ENCODE assay signal across 8 cellular contexts in genomic region chr17:82585935-82586575, GRCh38.
A peak's percentile ranks its signal among the peaks of the same experiment; 100 is the strongest.
DNase-seq lines count a peak whose midpoint lies in the region; ATAC-seq, FAIRE-seq and TF ChIP-seq lines count a peak whose summit lies in the region.
"Not testable (repeated sequence)": the region's sequence is repeated elsewhere in the genome, so short reads cannot be mapped to it uniquely, and the experiment has no call there.

No MANE protein-coding gene starts in this region.

- H3K4me1 ChIP-seq in BLaER1: peaks cover 82% of the 10 kb centered on the region
- not testable (repeated sequence) for H3K4me1 ChIP-seq in IMR-90 (ENCODE audit: control insufficient read depth, insufficient read depth, low read length); right cardiac atrium (ENCODE audit: control insufficient read depth, insufficient read depth, low read length)

- H3K27ac ChIP-seq in BLaER1; IMR-90 (ENCODE audit: insufficient read depth, low read length); right cardiac atrium (ENCODE audit: low read length): not testable (repeated sequence)

- not testable (repeated sequence) for TF ChIP-seq CTCF in IMR-90 (conservative IDR thresholded peaks at IDR 0.05; ENCODE audit: low read depth, low read length); bronchial epithelial cell (IDR thresholded peaks at IDR 0.05; ENCODE audit: insufficient read depth, low read length, severe bottlenecking); nephron (IDR thresholded peaks at IDR 0.05; ENCODE audit: unreplicated experiment in 3 of 3)

- H3K27me3 Mint-ChIP-seq in T-helper 1 cell treated with Interleukin-12 subunit alpha and Interleukin-12 subunit beta and Interleukin-4 antibody, amounts not matched to agents 30 μg/mL and 1 μg/mL, for 36 hours (ENCODE audit: low read depth); activated T-helper 1 cell treated with anti-CD3 and anti-CD28 coated beads, Interleukin-12 subunit alpha, Interleukin-12 subunit beta, Interleukin-2, Interleukin-4 antibody, amounts not matched to agents 30 ng/mL and 10 ng/mL and 1 ng/mL, durations not matched to agents 14 hours and 24 hours and 36 hours (ENCODE audit: insufficient read depth); nephron (ENCODE audit: low read depth): not testable (repeated sequence)

- H3K9me3 Mint-ChIP-seq in T-helper 1 cell treated with Interleukin-12 subunit alpha and Interleukin-12 subunit beta and Interleukin-4 antibody, amounts not matched to agents 30 μg/mL and 1 μg/mL, for 36 hours; activated T-helper 1 cell treated with anti-CD3 and anti-CD28 coated beads, Interleukin-12 subunit alpha, Interleukin-12 subunit beta, Interleukin-2, Interleukin-4 antibody, amounts not matched to agents 30 ng/mL and 10 ng/mL and 1 ng/mL, durations not matched to agents 14 hours and 24 hours and 36 hours; nephron: not testable (repeated sequence)

- not testable (repeated sequence) for TF ChIP-seq POLR2A in IMR-90 (IDR thresholded peaks at IDR 0.05; ENCODE audit: low read depth, low read length)

- H3K79me1 ChIP-seq in IMR-90 (ENCODE audit: low read depth in 1 of 2, low read length in 2 of 2): peaks cover 10 to 23% of the 10 kb centered on the region in 2 experiments; a peak in 3 of 4 replicates

- H3K14ac ChIP-seq in IMR-90 (replicated peaks; ENCODE audit: low read depth, low read length): not testable (repeated sequence)

- 91% methylated on average over 14 of the region's 23 CpGs; no CpG with 5 or more reads in 1 of the 2 experiments for WGBS in IMR-90 (ENCODE audit: extremely low coverage in 2 of 2, insufficient read length in 1 of 2), 2 experiments
- 93% methylated on average over 23 of the region's 23 CpGs for WGBS in right cardiac atrium

- not testable (repeated sequence) for H2AK5ac ChIP-seq in IMR-90 (ENCODE audit: low read depth, low read length)

- peak overlapping the region; percentile 53 for H2AFZ ChIP-seq in IMR-90 (replicated peaks; ENCODE audit: low read length, poor library complexity)

- not testable (repeated sequence) for DNase-seq in IMR-90; activated T-helper 1 cell treated with anti-CD3 and anti-CD28 coated beads, Interleukin-12 subunit alpha, Interleukin-12 subunit beta, Interleukin-2, Interleukin-4 antibody, amounts not matched to agents 30 ng/mL and 10 ng/mL and 1 ng/mL, durations not matched to agents 14 hours and 24 hours and 36 hours (ENCODE audit: low spot score); bronchial epithelial cell (ENCODE audit: low read depth)
- peak; percentile 66 to 82 (median 80) for DNase-seq in right cardiac atrium
- DNase-seq in stimulated activated naive CD8-positive, alpha-beta T cell treated with anti-CD3 and anti-CD28 coated beads, Interleukin-15, Interleukin-2, amounts not matched to agents 100 U/mL and 50 U/mL, for 24 hours: peak; percentile 49

- H3K4ac ChIP-seq in IMR-90 (ENCODE audit: low read depth, low read length): not testable (repeated sequence)

- H3K36me3 ChIP-seq in BLaER1: peaks cover 73% of the 10 kb centered on the region
- H3K36me3 ChIP-seq in IMR-90 (ENCODE audit: control insufficient read depth, insufficient read depth, low read length): peaks cover 41% of the 10 kb centered on the region
- H3K36me3 ChIP-seq in bronchial epithelial cell (ENCODE audit: control insufficient read depth, insufficient read depth, low read length): peaks cover 36% of the 10 kb centered on the region

- not testable (repeated sequence) for TF ChIP-seq RAD21 in IMR-90 (IDR thresholded peaks at IDR 0.05; ENCODE audit: low read length)

- H2BK15ac ChIP-seq in IMR-90 (ENCODE audit: low read depth, low read length): not testable (repeated sequence)

- not testable (repeated sequence) for H2AK9ac ChIP-seq in IMR-90 (replicated peaks; ENCODE audit: low read depth, low read length, poor library complexity)

- POLR2A ChIA-PET in IMR-90 (lab: Charles Lee; ENCODE audit: unreplicated experiment): not testable (repeated sequence)

- not testable (repeated sequence) for ATAC-seq in IMR-90 (ENCODE audit: low read depth); right cardiac atrium; stimulated activated naive CD8-positive, alpha-beta T cell treated with anti-CD3 and anti-CD28 coated beads, Interleukin-15, Interleukin-2, amounts not matched to agents 100 U/mL and 50 U/mL, for 24 hours

- not testable (repeated sequence) for H4K5ac ChIP-seq in IMR-90 (ENCODE audit: low read depth, low read length)

- intact Hi-C loops in IMR-90 (cut with micrococcal nuclease); activated T-helper 1 cell treated with anti-CD3 and anti-CD28 coated beads, Interleukin-12 subunit alpha, Interleukin-12 subunit beta, Interleukin-2, Interleukin-4 antibody, amounts not matched to agents 30 ng/mL and 10 ng/mL and 1 ng/mL, durations not matched to agents 14 hours and 24 hours and 36 hours (cut with micrococcal nuclease); right cardiac atrium (cut with DNase I): not testable (repeated sequence)

- not testable (repeated sequence) for H3K9me1 ChIP-seq in IMR-90 (ENCODE audit: insufficient read depth, low read length)

- H3K56ac ChIP-seq in IMR-90 (ENCODE audit: extremely low read depth, insufficient read depth, low read length): not testable (repeated sequence)

- not testable (repeated sequence) for H3K9ac ChIP-seq in BLaER1; IMR-90 (ENCODE audit: low read depth, low read length)

- not testable (repeated sequence) for H3K27me3 ChIP-seq in BLaER1; IMR-90 (ENCODE audit: control insufficient read depth, insufficient read depth, low read length); bronchial epithelial cell (ENCODE audit: control insufficient read depth, insufficient read depth, low read length); right cardiac atrium (ENCODE audit: control insufficient read depth, insufficient read depth)

- H3K4me3 ChIP-seq in BLaER1; IMR-90 (ENCODE audit: insufficient read depth, low read depth, low read length); bronchial epithelial cell (ENCODE audit: low read depth, low read length); right cardiac atrium (ENCODE audit: low read length): not testable (repeated sequence)

- H3K4me2 ChIP-seq in BLaER1: peak overlapping the region; percentile 80; the same call in 1 of the 2 replicates
- H3K4me2 ChIP-seq in IMR-90 (ENCODE audit: low read depth, low read length): not testable (repeated sequence)

- H3K23ac ChIP-seq in IMR-90 (ENCODE audit: low read depth, low read length): not testable (repeated sequence)

- BruUV-seq in IMR-90 (replicated peaks; lab: Mats Ljungman, UMichigan): not testable (repeated sequence)

- H2BK5ac ChIP-seq in IMR-90 (ENCODE audit: low read depth, low read length, poor library complexity, severe bottlenecking): not testable (repeated sequence)

- CTCF ChIA-PET in IMR-90 (lab: Yijun Ruan, JAX): not testable (repeated sequence)

- not testable (repeated sequence) for H2BK20ac ChIP-seq in IMR-90 (ENCODE audit: low read depth, low read length)

- not testable (repeated sequence) for H3K18ac ChIP-seq in IMR-90 (ENCODE audit: low read depth, low read length)

- dilution Hi-C loops in IMR-90 (cut with HindIII; ENCODE audit: low sequenced_read_pairs, unreplicated experiment): not testable (repeated sequence)

- not testable (repeated sequence) for H3K4me1 Mint-ChIP-seq in T-helper 1 cell treated with Interleukin-12 subunit alpha and Interleukin-12 subunit beta and Interleukin-4 antibody, amounts not matched to agents 30 μg/mL and 1 μg/mL, for 36 hours (ENCODE audit: low read depth); activated T-helper 1 cell treated with anti-CD3 and anti-CD28 coated beads, Interleukin-12 subunit alpha, Interleukin-12 subunit beta, Interleukin-2, Interleukin-4 antibody, amounts not matched to agents 30 ng/mL and 10 ng/mL and 1 ng/mL, durations not matched to agents 14 hours and 24 hours and 36 hours (ENCODE audit: low read depth); nephron

- H3K27ac Mint-ChIP-seq in T-helper 1 cell treated with Interleukin-12 subunit alpha and Interleukin-12 subunit beta and Interleukin-4 antibody, amounts not matched to agents 30 μg/mL and 1 μg/mL, for 36 hours: peak overlapping the region; percentile 49
- H3K27ac Mint-ChIP-seq in activated T-helper 1 cell treated with anti-CD3 and anti-CD28 coated beads, Interleukin-12 subunit alpha, Interleukin-12 subunit beta, Interleukin-2, Interleukin-4 antibody, amounts not matched to agents 30 ng/mL and 10 ng/mL and 1 ng/mL, durations not matched to agents 14 hours and 24 hours and 36 hours: peak overlapping the region; percentile 58
- peak overlapping the region in 2 of 3 experiments; percentile 42 to 55 for H3K27ac Mint-ChIP-seq in nephron

- not testable (repeated sequence) for H4K8ac ChIP-seq in IMR-90 (ENCODE audit: low read depth in 2 of 2, low read length in 2 of 2)

- H2BK120ac ChIP-seq in IMR-90 (ENCODE audit: low read depth, low read length): not testable (repeated sequence)

- in situ Hi-C loops in IMR-90 (cut with MboI; ENCODE audit: low sequenced_read_pairs): not testable (repeated sequence)

- H4K91ac ChIP-seq in IMR-90 (ENCODE audit: insufficient read depth, low read depth, low read length): not testable (repeated sequence)

- H4K20me1 ChIP-seq in BLaER1 (peaks cover 36% of the 10 kb centered on the region), IMR-90 (ENCODE audit: insufficient read depth, low read length) (peaks cover 19% of the 10 kb centered on the region)

- peak; percentile 100 for FAIRE-seq in bronchial epithelial cell (lab: Jason Lieb, UNC)

- not testable (repeated sequence) for H3K9me3 ChIP-seq in BLaER1; IMR-90 (ENCODE audit: control insufficient read depth, insufficient read depth, low read length); right cardiac atrium (ENCODE audit: control insufficient read depth, low read length)

- not testable (repeated sequence) for H3K4me3 Mint-ChIP-seq in T-helper 1 cell treated with Interleukin-12 subunit alpha and Interleukin-12 subunit beta and Interleukin-4 antibody, amounts not matched to agents 30 μg/mL and 1 μg/mL, for 36 hours; activated T-helper 1 cell treated with anti-CD3 and anti-CD28 coated beads, Interleukin-12 subunit alpha, Interleukin-12 subunit beta, Interleukin-2, Interleukin-4 antibody, amounts not matched to agents 30 ng/mL and 10 ng/mL and 1 ng/mL, durations not matched to agents 14 hours and 24 hours and 36 hours; nephron

- H3K36me3 Mint-ChIP-seq in T-helper 1 cell treated with Interleukin-12 subunit alpha and Interleukin-12 subunit beta and Interleukin-4 antibody, amounts not matched to agents 30 μg/mL and 1 μg/mL, for 36 hours (ENCODE audit: low read depth): peaks cover 25% of the 10 kb centered on the region
- peaks cover 32% of the 10 kb centered on the region for H3K36me3 Mint-ChIP-seq in activated T-helper 1 cell treated with anti-CD3 and anti-CD28 coated beads, Interleukin-12 subunit alpha, Interleukin-12 subunit beta, Interleukin-2, Interleukin-4 antibody, amounts not matched to agents 30 ng/mL and 10 ng/mL and 1 ng/mL, durations not matched to agents 14 hours and 24 hours and 36 hours (ENCODE audit: low read depth)
- peaks cover 56% of the 10 kb centered on the region for H3K36me3 Mint-ChIP-seq in nephron (ENCODE audit: low read depth)
